ENCODE assay signal across 8 cellular contexts in the genomic region with DNA sequence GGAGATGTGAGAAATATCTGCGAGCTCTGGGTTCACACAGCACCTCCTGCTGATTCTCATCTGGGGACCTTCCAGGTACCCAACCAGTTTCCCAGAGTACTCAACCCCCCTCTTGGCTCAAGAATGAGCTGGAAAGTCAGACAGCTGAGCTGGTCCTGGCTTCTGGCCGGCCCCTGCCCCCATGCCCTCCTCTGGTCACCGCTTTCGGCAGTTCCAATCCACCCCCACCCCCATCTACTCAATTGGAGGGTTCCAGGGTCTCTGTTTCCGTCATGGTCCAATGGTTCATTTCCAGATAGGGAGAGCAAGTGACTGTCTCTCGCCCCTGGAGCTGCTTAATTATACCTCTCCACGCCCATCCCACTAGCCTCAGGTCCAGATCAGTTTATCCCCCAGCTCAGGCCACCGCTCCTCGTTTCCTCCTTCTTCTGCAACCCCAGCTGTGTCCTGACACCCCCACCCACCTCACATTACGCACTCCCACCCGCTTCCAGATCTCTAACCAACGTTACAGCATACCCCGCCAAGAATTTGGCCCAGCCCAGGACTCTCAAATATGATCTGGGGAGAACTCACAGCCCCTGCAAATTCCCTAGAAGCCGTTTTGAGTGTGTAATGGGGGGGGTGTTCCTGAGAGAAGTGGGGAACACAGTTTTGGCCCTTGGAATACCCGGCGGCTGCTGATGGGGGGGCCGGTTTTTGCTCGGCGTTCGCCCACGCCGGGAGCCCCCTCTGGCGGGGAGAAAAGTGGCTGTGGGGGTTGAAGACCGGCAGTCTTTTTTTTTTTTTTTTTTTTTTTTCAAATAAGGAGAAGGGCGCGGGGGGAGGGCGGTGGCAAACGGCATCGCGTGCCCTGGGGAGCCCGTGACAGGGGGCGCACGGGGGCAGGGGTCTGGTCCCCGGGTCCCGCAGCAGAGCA. TPM values are rescaled to one million over a fixed set of nuclear protein-coding genes. Genes with fewer than 3 reads are reported as not detected.
A peak's percentile ranks its signal among the peaks of the same experiment; 100 is the strongest.
DNase-seq lines count a peak whose midpoint lies in the region; ATAC-seq lines count a peak whose summit lies in the region.

No MANE protein-coding gene starts in this region.

- DNase-seq in DMS53 treated with DMSO at 0.1 percent for 48 hours (lab: John Stamatoyannopoulos, UW; ENCODE audit: unreplicated experiment), result peak; percentile 14
- no peak for DNase-seq in natural killer cell treated with Interleukin-12 subunit alpha and Interleukin-12 subunit beta and Interleukin-15 and Interleukin-18, amount 100 ng/mL, for 72 hours (ENCODE audit: low spot score)
- DNase-seq in HT-29 (ENCODE audit: low spot score), result no peak
- DNase-seq in AML-193 (lab: John Stamatoyannopoulos, UW), result no peak

- peaks cover 41% of the 10 kb centered on the region for H3K27me3 Mint-ChIP-seq in IgD-negative memory B cell
- H3K27me3 Mint-ChIP-seq in activated naive CD8-positive, alpha-beta T cell, result peaks cover 21% of the 10 kb centered on the region
- peaks cover 11 to 14% of the 10 kb centered on the region in 2 donors for H3K27me3 Mint-ChIP-seq in natural killer cell treated with Interleukin-12 subunit alpha and Interleukin-12 subunit beta and Interleukin-15 and Interleukin-18, amount 100 ng/mL, for 72 hours

- H3K4me3 Mint-ChIP-seq in IgD-negative memory B cell, result peak overlapping the region; percentile 28 to 56 (median 46)
- peak overlapping the region; percentile 79 for H3K4me3 Mint-ChIP-seq in activated naive CD8-positive, alpha-beta T cell
- H3K4me3 Mint-ChIP-seq in natural killer cell treated with Interleukin-12 subunit alpha and Interleukin-12 subunit beta and Interleukin-15 and Interleukin-18, amount 100 ng/mL, for 72 hours, result peak overlapping the region; percentile 76

- no peak for ATAC-seq in natural killer cell treated with Interleukin-12 subunit alpha and Interleukin-12 subunit beta and Interleukin-15 and Interleukin-18, amount 100 ng/mL, for 72 hours
- ATAC-seq in GM19455 (IDR thresholded peaks at IDR 0.05; ENCODE audit: unreplicated experiment), result no peak
- no peak for ATAC-seq in HG02870 (IDR thresholded peaks at IDR 0.05; ENCODE audit: unreplicated experiment)

- H3K27ac Mint-ChIP-seq in IgD-negative memory B cell, result peak overlapping the region; percentile 23 to 97 (median 84)
- H3K27ac Mint-ChIP-seq in activated naive CD8-positive, alpha-beta T cell, result peak overlapping the region; percentile 66
- H3K27ac Mint-ChIP-seq in natural killer cell treated with Interleukin-12 subunit alpha and Interleukin-12 subunit beta and Interleukin-15 and Interleukin-18, amount 100 ng/mL, for 72 hours, result peak overlapping the region; percentile 6 to 62

- H3K9me3 Mint-ChIP-seq in IgD-negative memory B cell, result peaks cover 0 to 5% (median 0%) of the 10 kb centered on the region in 3 donors
- H3K9me3 Mint-ChIP-seq in activated naive CD8-positive, alpha-beta T cell (ENCODE audit: low read depth), result no peaks in the 10 kb centered on the region
- no peaks in the 10 kb centered on the region for H3K9me3 Mint-ChIP-seq in natural killer cell treated with Interleukin-12 subunit alpha and Interleukin-12 subunit beta and Interleukin-15 and Interleukin-18, amount 100 ng/mL, for 72 hours

- peaks cover 3% of the 10 kb centered on the region for H3K36me3 Mint-ChIP-seq in IgD-negative memory B cell
- H3K36me3 Mint-ChIP-seq in activated naive CD8-positive, alpha-beta T cell, result no peaks in the 10 kb centered on the region
- no peaks in the 10 kb centered on the region for H3K36me3 Mint-ChIP-seq in natural killer cell treated with Interleukin-12 subunit alpha and Interleukin-12 subunit beta and Interleukin-15 and Interleukin-18, amount 100 ng/mL, for 72 hours

- peaks cover 11 to 30% (median 25%) of the 10 kb centered on the region in 3 donors for H3K4me1 Mint-ChIP-seq in IgD-negative memory B cell
- H3K4me1 Mint-ChIP-seq in activated naive CD8-positive, alpha-beta T cell (ENCODE audit: low read depth), result peaks cover 53% of the 10 kb centered on the region
- H3K4me1 Mint-ChIP-seq in natural killer cell treated with Interleukin-12 subunit alpha and Interleukin-12 subunit beta and Interleukin-15 and Interleukin-18, amount 100 ng/mL, for 72 hours (ENCODE audit: low read depth in 2 of 2), result peaks cover 54 to 56% of the 10 kb centered on the region in 2 donors

RNA-seq across cellular contexts. Expression of a gene that starts 1.8 kb away (rescaled TPM):
- polyA plus RNA-seq in IgD-negative memory B cell, result 2.9 TPM
- 10 to 100 TPM; 14.5 to 46.6 TPM for total RNA-seq in natural killer cell treated with Interleukin-12 subunit alpha and Interleukin-12 subunit beta and Interleukin-15 and Interleukin-18, amount 100 ng/mL, for 72 hours
- total RNA-seq in HT-29 (2014; rRNA removed; shearing (Covaris generic)), result 0.16 and 0.36 TPM in 2 replicates

RNA-seq across cellular contexts. Expression of a gene that starts 15.2 kb away (rescaled TPM):
- 78.8 TPM for polyA plus RNA-seq in IgD-negative memory B cell
- 100 to 1,000 TPM; 228 to 368 TPM for total RNA-seq in natural killer cell treated with Interleukin-12 subunit alpha and Interleukin-12 subunit beta and Interleukin-15 and Interleukin-18, amount 100 ng/mL, for 72 hours
- total RNA-seq in HT-29 (2014; rRNA removed; shearing (Covaris generic)), result 239 and 271 TPM in 2 replicates

RNA-seq across cellular contexts. Expression of a gene that starts 38.2 kb away (rescaled TPM):
- 69.0 TPM for polyA plus RNA-seq in IgD-negative memory B cell
- 100 to 1,000 TPM; 310 to 453 TPM for total RNA-seq in natural killer cell treated with Interleukin-12 subunit alpha and Interleukin-12 subunit beta and Interleukin-15 and Interleukin-18, amount 100 ng/mL, for 72 hours
- total RNA-seq in HT-29 (2014; rRNA removed; shearing (Covaris generic)), result 81.1 and 107 TPM in 2 replicates

Comparison
In these comparisons a context has a peak if more than half of its experiments do, and no peak if none do; other contexts are left out.
1. H3K27ac Mint-ChIP-seq: peak in every context shown above with its lines; median percentile 84 in IgD-negative memory B cell; 66 in activated naive CD8-positive, alpha-beta T cell; 34 in natural killer cell treated with Interleukin-12 subunit alpha and Interleukin-12 subunit beta and Interleukin-15 and Interleukin-18, amount 100 ng/mL, for 72 hours.
2. RNA of a gene that starts 1.8 kb away (total RNA-seq): 14.5 to 46.6 TPM in natural killer cell treated with Interleukin-12 subunit alpha and Interleukin-12 subunit beta and Interleukin-15 and Interleukin-18, amount 100 ng/mL, for 72 hours; 0.16 to 0.36 TPM in HT-29; every median in the first group is over 10 times any median in the second.
3. Peak in every context shown above with its lines, with median percentiles within 50 percentile points of each other: H3K4me3 Mint-ChIP-seq.